ENCODE assay signal across 2 cellular contexts in genomic region chr4:52903273-52903672, GRCh38.
TF ChIP-seq lines count a peak whose summit lies in the region.

No MANE protein-coding gene starts in this region.

TF ChIP-seq in GM12891, 5 proteins besides CTCF, POLR2A, EP300 and RAD21 (continued from another document):
- TF ChIP-seq POLR2AphosphoS5 (IDR thresholded peaks at IDR 0.05; ENCODE audit: low read depth, low read length), result no peak

TF ChIP-seq in IMR-90, 13 proteins besides CTCF, POLR2A, EP300 and RAD21 (continued from another document):
- no peak for TF ChIP-seq BHLHE40 (IDR thresholded peaks at IDR 0.05; ENCODE audit: low read depth, low read length)
